Comparison of ENCODE assay signal across 8 cellular contexts in genomic region chr14:22558221-22558913, GRCh38. TPM values are rescaled to one million over a fixed set of nuclear protein-coding genes. Genes with fewer than 3 reads are reported as not detected.
DNase-seq lines count a peak whose midpoint lies in the region; ATAC-seq and TF ChIP-seq lines count a peak whose summit lies in the region.

No MANE protein-coding gene starts in this region.

- peaks cover 4% of the 10 kb centered on the region for H3K27me3 Mint-ChIP-seq in activated CD4-positive, alpha-beta memory T cell treated with anti-CD3 and anti-CD28 coated beads for 36 hours

- H3K27ac Mint-ChIP-seq in activated CD4-positive, alpha-beta memory T cell treated with anti-CD3 and anti-CD28 coated beads for 36 hours = peak overlapping the region; percentile 99

- peak; percentile 88 for DNase-seq in activated CD4-positive, alpha-beta memory T cell treated with anti-CD3 and anti-CD28 coated beads for 36 hours
- no peak for DNase-seq in esophagus muscularis mucosa (ENCODE audit: extremely low spot score)
- DNase-seq in stimulated activated CD4-positive, alpha-beta T cell treated with anti-CD3 and anti-CD28 coated beads, Interleukin-4, amount 100 ng/mL, for 1 hour = peak; percentile 59
- DNase-seq in MG63 = no peak
- DNase-seq in GOT3 (lab: John Stamatoyannopoulos, UW) = no peak

- no peak overlapping the region for H3K4me3 ChIP-seq in HEK293 (ENCODE audit: low read depth, low read length)
- H3K4me3 ChIP-seq in esophagus muscularis mucosa = no peak overlapping the region
- no peak overlapping the region for H3K4me3 ChIP-seq in MG63

- no peak for TF ChIP-seq EP300 in esophagus muscularis mucosa (IDR thresholded peaks at IDR 0.05)

- CTCF ChIA-PET in HEK293 (lab: Yijun Ruan, JAX) = interaction anchor here (0.7 to 1.0 kb wide), 5 partner anchors 12 to 294 kb away, joined by 3 to 5 read pairs (median 3); partner anchors contain the start of gene OR6J1
- CTCF ChIA-PET in activated CD4-positive, alpha-beta memory T cell treated with anti-CD3 and anti-CD28 coated beads for 36 hours (lab: Charles Lee) = interaction anchor here (0.5 to 5.6 kb wide), 24 partner anchors 9 to 835 kb away, joined by 3 to 268 read pairs (median 4); partner anchors contain the start of gene LRP10

- H3K27me3 ChIP-seq in esophagus muscularis mucosa = no peaks in the 10 kb centered on the region
- H3K27me3 ChIP-seq in MG63 = no peaks in the 10 kb centered on the region

- peaks cover 3% of the 10 kb centered on the region for H3K9me3 Mint-ChIP-seq in activated CD4-positive, alpha-beta memory T cell treated with anti-CD3 and anti-CD28 coated beads for 36 hours

- WGBS in esophagus muscularis mucosa = 81% methylated on average over 25 of the region's 25 CpGs

- TF ChIP-seq CTCF in HEK293 (tag by site-specific recombination; IDR thresholded peaks at IDR 0.05) (no peak), esophagus muscularis mucosa (IDR thresholded peaks at IDR 0.05) (no peak)

- H3K36me3 ChIP-seq in HEK293 (ENCODE audit: control insufficient read depth in 2 of 2, insufficient read depth in 1 of 2, low read length in 2 of 2) = peaks cover 0 to 3% of the 10 kb centered on the region in 2 experiments; a peak in 2 of 3 replicates
- H3K36me3 ChIP-seq in esophagus muscularis mucosa = peaks cover 0 to 9% (median 6%) of the 10 kb centered on the region in 4 donors
- no peaks in the 10 kb centered on the region; the same call in 1 of the 2 replicates for H3K36me3 ChIP-seq in MG63

- no peak for TF ChIP-seq POLR2A in esophagus muscularis mucosa (IDR thresholded peaks at IDR 0.05; ENCODE audit: low read depth)

- H3K27ac ChIP-seq in HEK293 (ENCODE audit: extremely low read depth, low read depth, low read length) (no peak overlapping the region), esophagus muscularis mucosa (replicated peaks in 1 of 4) (peak overlapping the region in 3 of 4 donors; percentile 31 to 59 (median 51))

- peaks cover 84% of the 10 kb centered on the region for H3K4me1 Mint-ChIP-seq in activated CD4-positive, alpha-beta memory T cell treated with anti-CD3 and anti-CD28 coated beads for 36 hours (ENCODE audit: low read depth)

- POLR2A ChIA-PET in HEK293 (lab: Yijun Ruan, JAX) = interaction anchor here (0.6 kb wide), 2 partner anchors 30 to 443 kb away, joined by 3 to 4 read pairs; no protein-coding TSS in a partner anchor
- POLR2A ChIA-PET in activated CD4-positive, alpha-beta memory T cell treated with anti-CD3 and anti-CD28 coated beads for 36 hours (lab: Charles Lee) = interaction anchor here (0.7 to 5.2 kb wide), 16 partner anchors 8 to 645 kb away, joined by 3 to 77 read pairs (median 3); partner anchors contain the start of gene OXA1L

- peak overlapping the region; percentile 78 for H3K4me3 Mint-ChIP-seq in activated CD4-positive, alpha-beta memory T cell treated with anti-CD3 and anti-CD28 coated beads for 36 hours

- peaks cover 3% of the 10 kb centered on the region; the same call in 1 of the 2 replicates for H3K4me1 ChIP-seq in HEK293 (ENCODE audit: control insufficient read depth, insufficient read depth, low read length)
- peaks cover 28 to 51% (median 36%) of the 10 kb centered on the region in 4 donors for H3K4me1 ChIP-seq in esophagus muscularis mucosa

- intact Hi-C loops in activated CD4-positive, alpha-beta memory T cell treated with anti-CD3 and anti-CD28 coated beads for 36 hours (cut with micrococcal nuclease) = loop anchor here (5.0 to 10.0 kb wide), 8 partner anchors 241 to 1291 kb away; partner anchors contain the start of genes CHD8 and HNRNPC
- intact Hi-C loops in esophagus muscularis mucosa (cut with DNase I) = loop anchor here (5.0 to 10.0 kb wide), 4 partner anchors 94 to 296 kb away; no protein-coding TSS in a partner anchor

- no peaks in the 10 kb centered on the region for H3K9me3 ChIP-seq in HEK293 (ENCODE audit: control insufficient read depth, insufficient read depth, low read depth, low read length)
- no peaks in the 10 kb centered on the region for H3K9me3 ChIP-seq in esophagus muscularis mucosa
- no peaks in the 10 kb centered on the region for H3K9me3 ChIP-seq in MG63

- peaks cover 19% of the 10 kb centered on the region for H3K36me3 Mint-ChIP-seq in activated CD4-positive, alpha-beta memory T cell treated with anti-CD3 and anti-CD28 coated beads for 36 hours

- ATAC-seq in HG03135 (IDR thresholded peaks at IDR 0.05; ENCODE audit: unreplicated experiment) (no peak), GM18867 (IDR thresholded peaks at IDR 0.05; ENCODE audit: unreplicated experiment) (no peak)

TF ChIP-seq in HEK293, 187 proteins besides CTCF, POLR2A, EP300 and RAD21:
- no peak for TF ChIP-seq ZBTB6 (tag by site-specific recombination; IDR thresholded peaks at IDR 0.05)
- TF ChIP-seq ZNF791 (tag by site-specific recombination; IDR thresholded peaks at IDR 0.05) = no peak
- no peak for TF ChIP-seq ZSCAN5A (tag by site-specific recombination; IDR thresholded peaks at IDR 0.05)
- no peak for TF ChIP-seq PRDM1 (tag by site-specific recombination; IDR thresholded peaks at IDR 0.05)
- no peak for TF ChIP-seq ZNF311 (tag by site-specific recombination; IDR thresholded peaks at IDR 0.05; ENCODE audit: borderline replicate concordance)
- peak; percentile 25; the same call in 1 of the 2 replicates for TF ChIP-seq ZNF600 (tag by site-specific recombination; IDR thresholded peaks at IDR 0.05)
- no peak for TF ChIP-seq ZNF518A (tag by site-specific recombination; conservative IDR thresholded peaks at IDR 0.05; ENCODE audit: low read depth)
- TF ChIP-seq ZNF624 (tag by site-specific recombination; IDR thresholded peaks at IDR 0.05) = no peak

RNA-seq across cellular contexts. Expression of gene DAD1, which starts 30.7 kb away (rescaled TPM):
- total RNA-seq in activated CD4-positive, alpha-beta memory T cell treated with anti-CD3 and anti-CD28 coated beads for 36 hours = 100 to 1,000 TPM; 292 to 305 TPM
- total RNA-seq in esophagus muscularis mucosa = 100 to 1,000 TPM; 118 to 154 (median 131) TPM
- 275 and 292 TPM in 2 replicates for total RNA-seq in MG63 (2014; rRNA removed; shearing (Covaris generic); ENCODE audit: low replicate concordance)

RNA-seq across cellular contexts. Expression of gene ABHD4, which starts 39.7 kb away (rescaled TPM):
- total RNA-seq in activated CD4-positive, alpha-beta memory T cell treated with anti-CD3 and anti-CD28 coated beads for 36 hours = 10 to 100 TPM; 10.0 to 13.6 TPM
- total RNA-seq in esophagus muscularis mucosa = 10 to 100 TPM; 18.7 to 42.3 (median 27.7) TPM
- 0.89 and 15.5 TPM in 2 replicates for total RNA-seq in MG63 (2014; rRNA removed; shearing (Covaris generic); ENCODE audit: low replicate concordance)

Comparison
In these comparisons a context has a peak if more than half of its experiments do, and no peak if none do; other contexts are left out.
1. DNase-seq: peak in activated CD4-positive, alpha-beta memory T cell treated with anti-CD3 and anti-CD28 coated beads for 36 hours (single experiment) and stimulated activated CD4-positive, alpha-beta T cell treated with anti-CD3 and anti-CD28 coated beads, Interleukin-4, amount 100 ng/mL, for 1 hour (single experiment); none in esophagus muscularis mucosa (single experiment), MG63 (single experiment) and GOT3 (single experiment).